Comparison of ENCODE assay signal across 2 cellular contexts in genomic region chr16:31170077-31170476, GRCh38.
A peak's percentile ranks its signal among the peaks of the same experiment; 100 is the strongest.
TF ChIP-seq lines count a peak whose summit lies in the region.

No MANE protein-coding gene starts in this region.

TF ChIP-seq in HEK293, 187 proteins besides CTCF, POLR2A, EP300 and RAD21:
- TF ChIP-seq ZFP69B (tag by site-specific recombination; IDR thresholded peaks at IDR 0.05) (peak; percentile 77), KLF17 (tag by site-specific recombination; IDR thresholded peaks at IDR 0.05) (peak; percentile 50; the same call in 1 of the 2 replicates), KLF1 (tag by site-specific recombination; IDR thresholded peaks at IDR 0.05) (peak; percentile 49; the same call in 1 of the 2 replicates), FEZF1 (tag by site-specific recombination; IDR thresholded peaks at IDR 0.05) (peak; percentile 70), ZNF692 (tag by site-specific recombination; IDR thresholded peaks at IDR 0.05) (peak; percentile 90), MYNN (tag by site-specific recombination; IDR thresholded peaks at IDR 0.05; ENCODE audit: borderline replicate concordance) (0 out of 2 replicates have a peak, but pooled peaks have one; percentile 27)

TF ChIP-seq in K562, 482 proteins besides CTCF, POLR2A, EP300 and RAD21:
- TF ChIP-seq CBFA2T3 (IDR thresholded peaks at IDR 0.05), result peak; percentile 77
- TF ChIP-seq RFX1 (IDR thresholded peaks at IDR 0.05), result peak; percentile 51
- TF ChIP-seq FOXK2 (conservative IDR thresholded peaks at IDR 0.05 in 1 of 2, IDR thresholded peaks at IDR 0.05 in 1 of 2; ENCODE audit: low read depth in 2 of 2), result peak in 1 of 2 experiments; percentile 50; a peak in 1 of 4 replicates
- TF ChIP-seq SOX6 (IDR thresholded peaks at IDR 0.05), result peak; percentile 80
- TF ChIP-seq CBFA2T2 (conservative IDR thresholded peaks at IDR 0.05), result peak; percentile 52
- TF ChIP-seq KDM1A (IDR thresholded peaks at IDR 0.05), result peak in 1 of 2 experiments; percentile 9; a peak in 1 of 4 replicates
- TF ChIP-seq TAL1 (IDR thresholded peaks at IDR 0.05), result peak; percentile 27; the same call in 1 of the 2 replicates
- 0 out of 2 replicates have a peak, but pooled peaks have one; percentile 20 for TF ChIP-seq ARID1B (IDR thresholded peaks at IDR 0.05)
- TF ChIP-seq HMBOX1 (IDR thresholded peaks at IDR 0.05), result 0 out of 2 replicates have a peak, but pooled peaks have one; percentile 11
